ENCODE assay signal across 18 cellular contexts in the genomic region with DNA sequence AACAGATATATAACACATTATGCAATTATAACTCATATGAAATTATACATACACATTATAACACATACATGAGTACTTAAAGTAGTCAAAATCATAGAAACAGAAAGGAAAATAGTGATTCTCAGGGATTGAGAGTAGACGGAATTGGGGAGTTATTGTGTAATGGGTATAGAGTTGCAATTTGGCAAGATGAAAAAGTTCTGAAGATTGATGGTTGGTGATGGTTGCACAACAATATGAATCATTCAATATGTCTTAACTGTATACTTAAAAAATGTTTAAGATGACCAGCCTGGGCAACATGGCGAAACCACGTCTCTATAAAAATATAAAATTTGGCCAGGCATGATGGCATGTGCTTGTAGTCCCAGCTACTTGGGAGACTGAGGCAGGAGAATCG.
DNase-seq lines count a peak whose midpoint lies in the region; ATAC-seq and TF ChIP-seq lines count a peak whose summit lies in the region.
"Had no signal": no experiment of that assay in that cellular context is flagged by ENCODE, and none has a peak within 500 bp of the region (broad histone marks: within the 10 kb centered on the region; RNA-seq: fewer than 3 reads in every experiment).

No MANE protein-coding gene starts in this region.

- no peaks in the 10 kb centered on the region for H3F3A ChIP-seq in GM23248 (ENCODE audit: insufficient read depth)

- 75 to 76% methylated on average over 4 of the region's 4 CpGs for WGBS in GM23248 (ENCODE audit: low coverage in 1 of 2, low lambda C conversion rate in 2 of 2, missing lambda C conversion rate in 2 of 2), 2 experiments

- H3K9me2 ChIP-seq in GM23248 (ENCODE audit: insufficient read depth): no peaks in the 10 kb centered on the region

- H2AFZ ChIP-seq in GM23248 (no peak overlapping the region), osteoblast (ENCODE audit: low read length) (no peak overlapping the region)

- H3K4me1 ChIP-seq in GM23248 (ENCODE audit: insufficient read depth) (0 out of 2 replicates have a peak, but pooled peaks cover 8% of the 10 kb centered on the region), osteoblast (ENCODE audit: insufficient read depth, low read length) (peaks cover 8% of the 10 kb centered on the region)

- H4K20me1 ChIP-seq in GM23248 (ENCODE audit: insufficient read depth) (no peaks in the 10 kb centered on the region), osteoblast (ENCODE audit: insufficient read depth, low read length) (no peaks in the 10 kb centered on the region)

- H3K27ac ChIP-seq in GM23248 (no peak overlapping the region), osteoblast (ENCODE audit: low read depth, low read length) (peak overlapping the region; percentile 47)

- no peaks in the 10 kb centered on the region for H3K9me3 ChIP-seq in GM23248 (ENCODE audit: low read depth)
- H3K9me3 ChIP-seq in osteoblast (ENCODE audit: low read depth, low read length): no peaks in the 10 kb centered on the region

- no peaks in the 10 kb centered on the region for H3K27me3 ChIP-seq in GM23248 (replicated peaks; ENCODE audit: insufficient read depth)
- no peaks in the 10 kb centered on the region for H3K27me3 ChIP-seq in osteoblast (ENCODE audit: insufficient read depth, low read length)

- TF ChIP-seq CTCF in choroid plexus epithelial cell (conservative IDR thresholded peaks at IDR 0.05; ENCODE audit: low read depth, low read length) (no peak), osteoblast (IDR thresholded peaks at IDR 0.05; ENCODE audit: extremely low read depth, low read depth, low read length) (no peak)

- H3K9ac ChIP-seq in GM23248: no peak overlapping the region

- H3K4me3 ChIP-seq in GM23248 (no peak overlapping the region), choroid plexus epithelial cell (ENCODE audit: low read depth, low read length) (no peak overlapping the region), osteoblast (ENCODE audit: insufficient read depth, low read length) (no peak overlapping the region)
- H3K4me3 ChIP-seq: lung had no signal

- in situ Hi-C loops in GM23248 (cut with MboI): no loop called here
- in situ Hi-C loops in ACHN (cut with HindIII; ENCODE audit: low pct_ligation_motif_present, low pct_unique_long_range_greater_than_20kb, low sequenced_read_pairs): no loop called here

- peak; percentile 60 for DNase-seq in GM23248
- peak; percentile 85 for DNase-seq in NOMO-1 treated with DMSO at 0.1 percent for 48 hours (lab: John Stamatoyannopoulos, UW; ENCODE audit: unreplicated experiment)
- DNase-seq in choroid plexus epithelial cell (ENCODE audit: low read depth): peak; percentile 95
- DNase-seq in osteoblast (ENCODE audit: insufficient read length, low spot score, missing footprints): no peak
- no peak for DNase-seq in NCI-H510A (lab: John Stamatoyannopoulos, UW)
- no peak for DNase-seq in ACHN
- DNase-seq in NCI-H1417 treated with DMSO at 0.1 percent for 48 hours (lab: John Stamatoyannopoulos, UW): no peak
- DNase-seq: activated CD4-positive, alpha-beta T cell treated with anti-CD3 and anti-CD28 coated beads, Interleukin-2, amount 50 U/mL, for 4 hours; activated naive CD8-positive, alpha-beta T cell treated with anti-CD3 and anti-CD28 coated beads, Interleukin-2, amount 50 U/mL, for 24 hours; activated T-cell treated with anti-CD3 and anti-CD28 coated beads, Interleukin-2, amount 50 U/mL, for 72 hours; GOT3; KBM-7; NCI-H1930; retina; T-helper 9 cell had no signal

- no peaks in the 10 kb centered on the region for H3K36me3 ChIP-seq in GM23248 (ENCODE audit: low read depth)
- H3K36me3 ChIP-seq in osteoblast (ENCODE audit: insufficient read depth, low read length): no peaks in the 10 kb centered on the region

- H3K4me2 ChIP-seq in GM23248 (ENCODE audit: unreplicated experiment) (no peak overlapping the region), osteoblast (ENCODE audit: insufficient read depth, low read length) (peak overlapping the region; percentile 53)

- no peak for ATAC-seq in HG02642 (IDR thresholded peaks at IDR 0.05; ENCODE audit: poor library complexity, unreplicated experiment)
- ATAC-seq: activated naive CD8-positive, alpha-beta T cell treated with anti-CD3 and anti-CD28 coated beads, Interleukin-2, amount 50 U/mL, for 24 hours; activated T-cell treated with anti-CD3 and anti-CD28 coated beads, Interleukin-2, amount 50 U/mL, for 72 hours; natural killer cell treated with Interleukin-12 subunit alpha and Interleukin-12 subunit beta and Interleukin-15 and Interleukin-18, amount 100 ng/mL, for 72 hours had no signal

- H3K79me2 ChIP-seq in GM23248 (ENCODE audit: insufficient read depth) (no peaks in the 10 kb centered on the region), osteoblast (ENCODE audit: insufficient read depth, low read length) (no peaks in the 10 kb centered on the region)

Comparison
In these comparisons a context has a peak if more than half of its experiments do, and no peak if none do; other contexts are left out.
1. DNase-seq: peak in GM23248 (single experiment), NOMO-1 treated with DMSO at 0.1 percent for 48 hours (single experiment) and choroid plexus epithelial cell (single experiment); none in osteoblast (single experiment), NCI-H510A (single experiment), ACHN (single experiment) and NCI-H1417 treated with DMSO at 0.1 percent for 48 hours (single experiment).